Comparison of ENCODE assay signal across 1 cellular context in genomic region chr10:44863344-44864041, GRCh38.
TF ChIP-seq lines count a peak whose summit lies in the region.

No MANE protein-coding gene starts in this region.

TF ChIP-seq in WTC11, 78 proteins besides CTCF, POLR2A, EP300 and RAD21 (continued from another document):
- no peak for TF ChIP-seq USF1 (CRISPR knock-in tag; IDR thresholded peaks at IDR 0.05)
